ENCODE assay signal across 8 cellular contexts in the genomic region with DNA sequence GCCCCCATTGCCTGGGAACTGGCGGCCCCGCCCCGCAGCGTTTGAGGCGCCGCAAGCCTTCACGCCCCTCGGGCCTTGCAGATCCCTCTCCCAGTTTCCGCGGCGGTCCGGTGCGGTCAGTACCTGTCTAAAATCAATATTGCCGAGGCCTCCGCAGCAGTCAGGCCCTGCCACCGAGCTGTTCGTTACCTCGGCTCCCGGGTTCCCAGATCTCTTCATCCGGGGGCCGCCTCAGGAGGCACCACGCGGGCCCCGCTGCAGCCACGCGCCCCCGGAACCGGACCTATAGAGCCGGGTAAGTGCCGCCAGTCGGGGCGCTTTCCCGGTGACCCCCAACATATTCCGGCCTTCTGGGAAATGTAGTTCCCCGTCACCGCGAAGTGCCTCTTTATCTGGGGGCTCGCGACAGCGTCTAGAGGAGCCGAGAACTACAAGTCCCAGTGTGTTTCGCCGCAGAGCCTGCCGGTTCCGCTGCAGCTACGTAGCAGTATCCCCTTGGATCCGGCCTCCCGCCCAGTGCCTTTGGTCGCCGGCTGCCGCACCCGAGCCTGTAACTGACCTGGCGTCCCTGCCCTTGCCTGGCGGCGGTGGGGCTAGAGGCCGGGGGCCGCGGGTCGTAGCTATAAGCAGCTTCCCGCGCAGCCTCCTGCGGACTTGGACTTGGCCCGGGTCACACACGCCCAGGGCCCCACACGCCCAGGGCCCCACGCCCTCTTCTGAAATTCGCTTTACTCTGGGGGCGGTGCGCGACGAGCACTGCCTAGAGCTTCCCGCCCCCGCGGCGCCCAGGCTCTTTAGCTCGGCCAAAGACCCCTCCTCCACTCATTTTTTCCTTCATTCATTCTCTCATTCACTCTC. TPM values are rescaled to one million over a fixed set of nuclear protein-coding genes. Genes with fewer than 3 reads are reported as not detected.
DNase-seq lines count a peak whose midpoint lies in the region; ATAC-seq and TF ChIP-seq lines count a peak whose summit lies in the region.

A gene with protein sequence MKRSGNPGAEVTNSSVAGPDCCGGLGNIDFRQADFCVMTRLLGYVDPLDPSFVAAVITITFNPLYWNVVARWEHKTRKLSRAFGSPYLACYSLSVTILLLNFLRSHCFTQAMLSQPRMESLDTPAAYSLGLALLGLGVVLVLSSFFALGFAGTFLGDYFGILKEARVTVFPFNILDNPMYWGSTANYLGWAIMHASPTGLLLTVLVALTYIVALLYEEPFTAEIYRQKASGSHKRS (minus strand): TSS at position 301 of the 858 bp plus-strand sequence. CDS start 82 bp downstream, at position 219.

- peak within 1 kb of the TSS; percentile 83 for H2AK5ac ChIP-seq in trophoblast cell (ENCODE audit: low read length)

- no peak within 1 kb of the TSS for H2BK12ac ChIP-seq in trophoblast cell (ENCODE audit: low read length)

- H3K79me2 ChIP-seq in trophoblast cell (ENCODE audit: control insufficient read depth, insufficient read depth, low read length, poor library complexity), result peaks cover 10% of the 10 kb centered on the region

- TF ChIP-seq EP300 in transverse colon (IDR thresholded peaks at IDR 0.05; ENCODE audit: low read depth), result no peak

- in situ Hi-C loops in transverse colon (cut with MboI; ENCODE audit: low pct_ligation_motif_present in 1 of 4, low pct_unique_long_range_greater_than_20kb in 1 of 4, low sequenced_read_pairs in 3 of 4), result no loop called here

- no peaks in the 10 kb centered on the region for H3K9me3 ChIP-seq in adipocyte (ENCODE audit: control insufficient read depth, low read length)
- H3K9me3 ChIP-seq in trophoblast cell (ENCODE audit: insufficient read depth, low read depth, low read length), result no peaks in the 10 kb centered on the region
- H3K9me3 ChIP-seq in transverse colon, result no peaks in the 10 kb centered on the region

- peak within 1 kb of the TSS; percentile 90 for H2BK120ac ChIP-seq in trophoblast cell (ENCODE audit: insufficient read depth, low read length, poor library complexity)

- peak within 1 kb of the TSS; percentile 84 for H4K91ac ChIP-seq in trophoblast cell (ENCODE audit: low read depth, low read length)

- H3K79me1 ChIP-seq in trophoblast cell (ENCODE audit: low read length), result peaks cover 9% of the 10 kb centered on the region

- H2BK5ac ChIP-seq in trophoblast cell (ENCODE audit: low read depth, low read length, poor library complexity), result peak within 1 kb of the TSS; percentile 86

- peak within 1 kb of the TSS; percentile 87 for H3K4ac ChIP-seq in trophoblast cell (ENCODE audit: low read depth, low read length)

- ATAC-seq in HG02798 (IDR thresholded peaks at IDR 0.05; ENCODE audit: poor library complexity, unreplicated experiment), result peak; percentile 96

- peak within 1 kb of the TSS; percentile 94 for H3K18ac ChIP-seq in trophoblast cell (ENCODE audit: low read length)

- H2AFZ ChIP-seq in trophoblast cell (ENCODE audit: insufficient read depth, low read length, poor library complexity), result peak within 1 kb of the TSS; percentile 80

- peak within 1 kb of the TSS; percentile 87 for H3K14ac ChIP-seq in trophoblast cell (ENCODE audit: low read length)

- H3K27ac ChIP-seq in trophoblast cell (ENCODE audit: low read depth, low read length) (peak within 1 kb of the TSS; percentile 64), transverse colon (peak within 1 kb of the TSS; percentile 87 to 97 (median 92))

- peak within 1 kb of the TSS; percentile 94 for H3K4me2 ChIP-seq in trophoblast cell (ENCODE audit: low read length)

- H4K8ac ChIP-seq in trophoblast cell (ENCODE audit: low read depth, low read length), result peak within 1 kb of the TSS; percentile 98

- H3K36me3 ChIP-seq in adipocyte (ENCODE audit: control insufficient read depth, insufficient read depth, low read length, severe bottlenecking) (no peaks in the 10 kb centered on the region), trophoblast cell (ENCODE audit: control insufficient read depth in 1 of 2, insufficient read depth in 2 of 2, low read length in 2 of 2) (no peaks in the 10 kb centered on the region), transverse colon (no peaks in the 10 kb centered on the region)

- intact Hi-C loops in cardiac septum (cut with DNase I) (no loop called here), transverse colon (cut with DNase I; ENCODE audit: low total_unique reads) (no loop called here)

- H3K4me3 ChIP-seq in GM12875 (ENCODE audit: low read depth, low read length), result peak within 1 kb of the TSS; percentile 86
- H3K4me3 ChIP-seq in adipocyte (ENCODE audit: low read length), result peak within 1 kb of the TSS; percentile 99
- H3K4me3 ChIP-seq in trophoblast cell (ENCODE audit: low read depth, low read length), result peak within 1 kb of the TSS; percentile 91
- H3K4me3 ChIP-seq in transverse colon, result peak within 1 kb of the TSS; percentile 64 to 93 (median 74)

- TF ChIP-seq CTCF in GM12875 (IDR thresholded peaks at IDR 0.05; ENCODE audit: borderline replicate concordance, insufficient read depth, low read depth, low read length) (no peak), transverse colon (IDR thresholded peaks at IDR 0.05) (no peak)

- H3K27me3 ChIP-seq in adipocyte (replicated peaks; ENCODE audit: control insufficient read depth, insufficient read depth, low read length) (no peaks in the 10 kb centered on the region), trophoblast cell (ENCODE audit: insufficient read depth, low read length) (no peaks in the 10 kb centered on the region), transverse colon (no peaks in the 10 kb centered on the region)

- TF ChIP-seq POLR2A in transverse colon (IDR thresholded peaks at IDR 0.05), result peak; percentile 69

- peak within 1 kb of the TSS; percentile 98 for H3K9ac ChIP-seq in adipocyte (ENCODE audit: low read length)
- H3K9ac ChIP-seq in trophoblast cell (ENCODE audit: low read length), result peak within 1 kb of the TSS; percentile 92

- peaks cover 53% of the 10 kb centered on the region for H3K4me1 ChIP-seq in adipocyte (ENCODE audit: control insufficient read depth, insufficient read depth, low read length)
- H3K4me1 ChIP-seq in trophoblast cell (ENCODE audit: control insufficient read depth in 1 of 2, insufficient read depth in 2 of 2, low read length in 2 of 2), result peaks cover 2 to 10% of the 10 kb centered on the region in 2 experiments
- H3K4me1 ChIP-seq in transverse colon, result peaks cover 10 to 22% (median 17%) of the 10 kb centered on the region in 4 donors

- H4K12ac ChIP-seq in trophoblast cell (ENCODE audit: low read depth, low read length), result peak within 1 kb of the TSS; percentile 94

- no peak within 1 kb of the TSS for H3K23ac ChIP-seq in trophoblast cell (ENCODE audit: low read length)

- DNase-seq in NCI-H1436 (lab: John Stamatoyannopoulos, UW) (peak; percentile 99), T follicular helper cell (ENCODE audit: low read depth) (peak; percentile 91), adipocyte (ENCODE audit: low read depth) (peak; percentile 99), cardiac septum (ENCODE audit: low spot score) (peak; percentile 97), trophoblast cell (peak; percentile 96), transverse colon (peak; percentile 96)

- WGBS in trophoblast cell (ENCODE audit: extremely low coverage, insufficient coverage, insufficient read length), result no CpG with 5 or more reads among the region's 76 CpGs
- WGBS in transverse colon (ENCODE audit: low coverage in 1 of 2), 2 donors, result 0% methylated on average over 11 to 50 of the region's 76 CpGs

RNA-seq across cellular contexts. Expression of the gene that starts here (rescaled TPM):
- 16.8 TPM for total RNA-seq in cardiac septum
- polyA plus RNA-seq in trophoblast cell (2013), result 18.3 and 21.5 TPM in 2 replicates
- 10 to 100 TPM in 2 of 4 donors, 1 to 10 TPM in 2; 3.2 to 10.2 (median 7.1) TPM for total RNA-seq in transverse colon

Comparison
In these comparisons a context has a peak if more than half of its experiments do, and no peak if none do; other contexts are left out.
1. Peak in every context shown above with its lines: DNase-seq, ATAC-seq, H3K4me3 ChIP-seq and H3K27ac ChIP-seq.